Comparison of ENCODE assay signal across 8 cellular contexts in genomic region chr10:17023386-17024298, GRCh38.
DNase-seq lines count a peak whose midpoint lies in the region; FAIRE-seq and TF ChIP-seq lines count a peak whose summit lies in the region.

No MANE protein-coding gene starts in this region.

- H4K20me1 ChIP-seq in endothelial cell of umbilical vein (replicated peaks; ENCODE audit: control insufficient read depth, extremely low read depth, insufficient read depth, low read length), result no peaks in the 10 kb centered on the region

- H3K4me1 Mint-ChIP-seq in neural crest cell, result peaks cover 64% of the 10 kb centered on the region

- no peaks in the 10 kb centered on the region for H3K27me3 Mint-ChIP-seq in neural crest cell (ENCODE audit: low read depth)

- POLR2A ChIA-PET in endothelial cell of umbilical vein (lab: Charles Lee), result interaction anchor here (0.9 to 1.0 kb wide), 3 partner anchors 27 to 206 kb away, joined by 4 to 5 read pairs (median 4); no protein-coding TSS in a partner anchor

- peak overlapping the region; percentile 62 for H3K4me3 Mint-ChIP-seq in neural crest cell

- H3K9me1 ChIP-seq in endothelial cell of umbilical vein (replicated peaks; ENCODE audit: control insufficient read depth, extremely low read depth, insufficient read depth, low read length), result no peaks in the 10 kb centered on the region

- peak overlapping the region; percentile 96 for H3K9ac ChIP-seq in endothelial cell of umbilical vein (replicated peaks; ENCODE audit: extremely low read depth, insufficient read depth, low read length)

- TF ChIP-seq CTCF in HFF-Myc (IDR thresholded peaks at IDR 0.05; ENCODE audit: low read depth, low read length, missing control alignments), result no peak
- no peak for TF ChIP-seq CTCF in endothelial cell of umbilical vein (IDR thresholded peaks at IDR 0.05; ENCODE audit: extremely low read depth in 1 of 2, insufficient read depth in 1 of 2, low read depth in 1 of 2, low read length in 2 of 2)
- TF ChIP-seq CTCF in neural crest cell (conservative IDR thresholded peaks at IDR 0.05), result no peak
- TF ChIP-seq CTCF in tibial artery (IDR thresholded peaks at IDR 0.05), result no peak

- H3K27ac Mint-ChIP-seq in neural crest cell (ENCODE audit: unreplicated experiment), result peak overlapping the region; percentile 97

- intact Hi-C loops in endothelial cell of umbilical vein (cut with micrococcal nuclease) (loop anchor here (1.0 kb wide), 5 partner anchors 17 to 193 kb away; no protein-coding TSS in a partner anchor), tibial artery (cut with DNase I; ENCODE audit: low total_unique reads) (no loop called here)

- peaks cover 8% of the 10 kb centered on the region for H3K9me3 Mint-ChIP-seq in neural crest cell

- H3K4me2 ChIP-seq in endothelial cell of umbilical vein (ENCODE audit: insufficient read depth, low read length), result peak overlapping the region; percentile 85

- BruUV-seq in endothelial cell of umbilical vein (replicated peaks; lab: Mats Ljungman, UMichigan), result TSS peak; percentile 80

- H3K4me1 ChIP-seq in endothelial cell of umbilical vein (ENCODE audit: control insufficient read depth, extremely low read depth, insufficient read depth, low read length) (peaks cover 51% of the 10 kb centered on the region), tibial artery (peaks cover 0 to 44% (median 2%) of the 10 kb centered on the region in 4 donors)

- peaks cover 8% of the 10 kb centered on the region for H3K36me3 Mint-ChIP-seq in neural crest cell (ENCODE audit: low read depth)

- H3K27me3 ChIP-seq in endothelial cell of umbilical vein (ENCODE audit: control insufficient read depth in 2 of 2, insufficient read depth in 2 of 2, low read length in 2 of 2), result no peaks in the 10 kb centered on the region
- no peaks in the 10 kb centered on the region for H3K27me3 ChIP-seq in tibial artery

- H2AFZ ChIP-seq in endothelial cell of umbilical vein (ENCODE audit: low read depth, low read length), result no peak overlapping the region

- peak; percentile 22 for TF ChIP-seq POLR2A in endothelial cell of umbilical vein (IDR thresholded peaks at IDR 0.05; ENCODE audit: low read depth, low read length)

- H3K4me3 ChIP-seq in HFF-Myc (replicated peaks; ENCODE audit: low read depth, low read length) (no peak overlapping the region), endothelial cell of umbilical vein (replicated peaks in 1 of 3; ENCODE audit: insufficient read depth in 1 of 3, low read depth in 1 of 3, low read length in 3 of 3) (peak overlapping the region in 1 of 3 experiments; percentile 35), tibial artery (peak overlapping the region; percentile 11 to 20)

- peak; percentile 90 for FAIRE-seq in endothelial cell of umbilical vein (lab: Jason Lieb, UNC)

- CTCF ChIA-PET in endothelial cell of umbilical vein (lab: Charles Lee), result interaction anchor here (1.2 to 1.5 kb wide), 2 partner anchors 16 to 207 kb away, joined by 3 to 4 read pairs; no protein-coding TSS in a partner anchor

- H3K27ac ChIP-seq in endothelial cell of umbilical vein (ENCODE audit: insufficient read depth, low read depth, low read length), result peak overlapping the region; percentile 72
- H3K27ac ChIP-seq in tibial artery, result peak overlapping the region; percentile 63 to 69

- H3K9me3 ChIP-seq in endothelial cell of umbilical vein (replicated peaks; ENCODE audit: control insufficient read depth, insufficient read depth, low read length) (no peaks in the 10 kb centered on the region), tibial artery (no peaks in the 10 kb centered on the region)

- H3K79me2 ChIP-seq in endothelial cell of umbilical vein (ENCODE audit: control insufficient read depth, insufficient read depth, low read length), result no peaks in the 10 kb centered on the region

- H3K36me3 ChIP-seq in endothelial cell of umbilical vein (ENCODE audit: control insufficient read depth in 2 of 2, extremely low read depth in 1 of 2, insufficient read depth in 2 of 2, low read length in 2 of 2) (no peaks in the 10 kb centered on the region), tibial artery (no peaks in the 10 kb centered on the region)

- dilution Hi-C loops in endothelial cell of umbilical vein (cut with MboI; ENCODE audit: extremely low pct_ligation_motif_present, low sequenced_read_pairs), result no loop called here

- peak; percentile 97 for DNase-seq in GM04504 (ENCODE audit: low read depth)
- DNase-seq in HFF-Myc (ENCODE audit: extremely low read depth, low read depth), result peak; percentile 97
- DNase-seq in NAMALWA (ENCODE audit: low spot score), result peak; percentile 12
- peak; percentile 48 to 73 for DNase-seq in activated CD8-positive, alpha-beta memory T cell treated with anti-CD3 and anti-CD28 coated beads for 1 hour (ENCODE audit: extremely low read depth in 1 of 2, low read depth in 1 of 2)
- DNase-seq in endothelial cell of umbilical vein (ENCODE audit: low read depth, low spot score), result peak; percentile 96
- DNase-seq in neural crest cell (ENCODE audit: low read depth, low spot score), result no peak
- peak; percentile 78 to 80 for DNase-seq in tibial artery
- no peak for DNase-seq in globus pallidus (ENCODE audit: low spot score)

TF ChIP-seq in endothelial cell of umbilical vein, 7 proteins besides CTCF, POLR2A, EP300 and RAD21:
- peak; percentile 22 for TF ChIP-seq MAX (IDR thresholded peaks at IDR 0.05; ENCODE audit: insufficient read depth, insufficient read length)
- TF ChIP-seq EZH2 (IDR thresholded peaks at IDR 0.05; ENCODE audit: borderline replicate concordance, low read depth, low read length, severe bottlenecking), result no peak
- TF ChIP-seq GATA2 (IDR thresholded peaks at IDR 0.05; ENCODE audit: insufficient read depth, insufficient read length, low read depth, low read length), result peak; percentile 56
- peak; percentile 91 for TF ChIP-seq JUN (IDR thresholded peaks at IDR 0.05; ENCODE audit: borderline replicate concordance, insufficient read depth, insufficient read length, low read depth)
- TF ChIP-seq MYC (IDR thresholded peaks at IDR 0.05; ENCODE audit: low read depth, low read length), result no peak
- peak; percentile 72 for TF ChIP-seq POLR2AphosphoS5 (IDR thresholded peaks at IDR 0.05; ENCODE audit: insufficient read depth, low read depth, low read length)
- peak; percentile 89 for TF ChIP-seq FOS (IDR thresholded peaks at IDR 0.05; ENCODE audit: borderline replicate concordance, insufficient read depth, low read length)

Comparison
In these comparisons a context has a peak if more than half of its experiments do, and no peak if none do; other contexts are left out.
1. DNase-seq: peak in GM04504 (single experiment), HFF-Myc (single experiment), NAMALWA (single experiment), activated CD8-positive, alpha-beta memory T cell treated with anti-CD3 and anti-CD28 coated beads for 1 hour (2 of 2), endothelial cell of umbilical vein (single experiment) and tibial artery (2 of 2); none in neural crest cell (single experiment) and globus pallidus (single experiment).